ENCODE assay signal across 1 cellular context in genomic region chr20:41136695-41137411, GRCh38.
TF ChIP-seq lines count a peak whose summit lies in the region.

No MANE protein-coding gene starts in this region.

TF ChIP-seq in K562, 482 proteins besides CTCF, POLR2A, EP300 and RAD21 (continued from another document and continues in another):
- TF ChIP-seq AFF4 (CRISPR knock-in tag; IDR thresholded peaks at IDR 0.05): peak; percentile 53; the same call in 1 of the 2 replicates
- TF ChIP-seq ZBTB7A (IDR thresholded peaks at IDR 0.05; ENCODE audit: borderline replicate concordance, control insufficient read depth, low read depth, low read length): peak; percentile 89
- TF ChIP-seq PCBP1 (IDR thresholded peaks at IDR 0.05; ENCODE audit: low read depth, low read length, poor library complexity, severe bottlenecking): peak; percentile 71
- peak; percentile 92 for TF ChIP-seq CXXC5 (CRISPR knock-in tag; IDR thresholded peaks at IDR 0.05)
- TF ChIP-seq TFAP4 (CRISPR knock-in tag; IDR thresholded peaks at IDR 0.05; ENCODE audit: borderline replicate concordance): peak; percentile 49; the same call in 1 of the 2 replicates
- peak in 1 of 2 experiments; percentile 67; a peak in 1 of 4 replicates for TF ChIP-seq TEAD1 (CRISPR knock-in tag; IDR thresholded peaks at IDR 0.05)
- TF ChIP-seq GATAD2B (IDR thresholded peaks at IDR 0.05; ENCODE audit: borderline replicate concordance): peak; percentile 98
- no peak for TF ChIP-seq ZSCAN32 (CRISPR knock-in tag; IDR thresholded peaks at IDR 0.05)
- TF ChIP-seq ILF3 (IDR thresholded peaks at IDR 0.05; ENCODE audit: borderline replicate concordance): no peak
- TF ChIP-seq MAX (CRISPR knock-in tag; IDR thresholded peaks at IDR 0.05): peak; percentile 63; the same call in 1 of the 2 replicates
- TF ChIP-seq UBTF (IDR thresholded peaks at IDR 0.05; ENCODE audit: borderline replicate concordance in 1 of 2, low read depth in 2 of 2, low read length in 2 of 2): peak in 1 of 2 experiments; percentile 36; a peak in 1 of 4 replicates
- no peak for TF ChIP-seq HOMEZ (CRISPR knock-in tag; IDR thresholded peaks at IDR 0.05)
- no peak for TF ChIP-seq ZNF696 (CRISPR knock-in tag; conservative IDR thresholded peaks at IDR 0.05)
- 0 out of 2 replicates have a peak, but pooled peaks have one; percentile 43 for TF ChIP-seq NR2C2 (CRISPR knock-in tag; IDR thresholded peaks at IDR 0.05)
- TF ChIP-seq NR2C2 (tag; IDR thresholded peaks at IDR 0.05): no peak
- TF ChIP-seq L3MBTL2 (IDR thresholded peaks at IDR 0.05): peak; percentile 87
- TF ChIP-seq ZNF512 (tag; IDR thresholded peaks at IDR 0.05): no peak
- TF ChIP-seq NFYB (IDR thresholded peaks at IDR 0.05; ENCODE audit: extremely low read depth, insufficient read length): peak; percentile 63
- TF ChIP-seq KDM5B (IDR thresholded peaks at IDR 0.05; ENCODE audit: insufficient replicate concordance, low read depth, low read length): peak; percentile 85
- TF ChIP-seq MYC (IDR thresholded peaks at IDR 0.05; ENCODE audit: low read depth, low read length): peak; percentile 54; the same call in 1 of the 2 replicates
- no peak for TF ChIP-seq MYC (CRISPR knock-in tag; IDR thresholded peaks at IDR 0.05; ENCODE audit: borderline replicate concordance, low read depth)
- peak in 1 of 2 experiments; percentile 62 for TF ChIP-seq E2F6 (IDR thresholded peaks at IDR 0.05; ENCODE audit: borderline replicate concordance in 1 of 2, extremely low read depth in 1 of 2, insufficient read depth in 1 of 2, insufficient read length in 1 of 2, low read depth in 1 of 2, low read length in 1 of 2, poor library complexity in 1 of 2, severe bottlenecking in 1 of 2)
- TF ChIP-seq ZNF146 (CRISPR knock-in tag; IDR thresholded peaks at IDR 0.05; ENCODE audit: unreplicated experiment): no peak
- TF ChIP-seq SAP30 (IDR thresholded peaks at IDR 0.05; ENCODE audit: borderline replicate concordance, insufficient read depth, low read depth, low read length, poor library complexity, severe bottlenecking): peak; percentile 41
- peak; percentile 99 for TF ChIP-seq RBM25 (IDR thresholded peaks at IDR 0.05; ENCODE audit: low read depth, low read length, severe bottlenecking)
- TF ChIP-seq POLR2B (IDR thresholded peaks at IDR 0.05; ENCODE audit: low read depth, partially characterized antibody): peak; percentile 38
- 0 out of 2 replicates have a peak, but pooled peaks have one; percentile 23 for TF ChIP-seq ATF2 (CRISPR knock-in tag; IDR thresholded peaks at IDR 0.05)
- TF ChIP-seq SIN3A (IDR thresholded peaks at IDR 0.05; ENCODE audit: borderline replicate concordance in 2 of 2, control insufficient read depth in 1 of 2, low read depth in 2 of 2, low read length in 2 of 2): 0 out of 4 replicates have a peak, but pooled peaks of 1 of the 2 experiments have one; percentile 6
- TF ChIP-seq NR4A1 (CRISPR knock-in tag; IDR thresholded peaks at IDR 0.05): no peak
- TF ChIP-seq NR4A1 (tag; IDR thresholded peaks at IDR 0.05): 0 out of 2 replicates have a peak, but pooled peaks have one; percentile 21
- TF ChIP-seq YY1 (IDR thresholded peaks at IDR 0.05; ENCODE audit: borderline replicate concordance in 1 of 3, control insufficient read depth in 1 of 3, extremely low read depth in 1 of 3, insufficient read depth in 3 of 3, insufficient read length in 1 of 3, insufficient replicate concordance in 2 of 3, low read depth in 1 of 3, low read length in 2 of 3): peak in 1 of 3 experiments; percentile 34
- peak; percentile 75 to 84; a peak in 3 of 4 replicates for TF ChIP-seq NRF1 (conservative IDR thresholded peaks at IDR 0.05 in 1 of 2, IDR thresholded peaks at IDR 0.05 in 1 of 2)
- TF ChIP-seq SMARCA4 (IDR thresholded peaks at IDR 0.05): no peak
- no peak for TF ChIP-seq ZNF407 (IDR thresholded peaks at IDR 0.05; ENCODE audit: low read depth)
- peak; percentile 31 for TF ChIP-seq FUS (optimal IDR thresholded peaks at IDR 0.05; ENCODE audit: low read depth, low read length)
